In the genomic region with DNA sequence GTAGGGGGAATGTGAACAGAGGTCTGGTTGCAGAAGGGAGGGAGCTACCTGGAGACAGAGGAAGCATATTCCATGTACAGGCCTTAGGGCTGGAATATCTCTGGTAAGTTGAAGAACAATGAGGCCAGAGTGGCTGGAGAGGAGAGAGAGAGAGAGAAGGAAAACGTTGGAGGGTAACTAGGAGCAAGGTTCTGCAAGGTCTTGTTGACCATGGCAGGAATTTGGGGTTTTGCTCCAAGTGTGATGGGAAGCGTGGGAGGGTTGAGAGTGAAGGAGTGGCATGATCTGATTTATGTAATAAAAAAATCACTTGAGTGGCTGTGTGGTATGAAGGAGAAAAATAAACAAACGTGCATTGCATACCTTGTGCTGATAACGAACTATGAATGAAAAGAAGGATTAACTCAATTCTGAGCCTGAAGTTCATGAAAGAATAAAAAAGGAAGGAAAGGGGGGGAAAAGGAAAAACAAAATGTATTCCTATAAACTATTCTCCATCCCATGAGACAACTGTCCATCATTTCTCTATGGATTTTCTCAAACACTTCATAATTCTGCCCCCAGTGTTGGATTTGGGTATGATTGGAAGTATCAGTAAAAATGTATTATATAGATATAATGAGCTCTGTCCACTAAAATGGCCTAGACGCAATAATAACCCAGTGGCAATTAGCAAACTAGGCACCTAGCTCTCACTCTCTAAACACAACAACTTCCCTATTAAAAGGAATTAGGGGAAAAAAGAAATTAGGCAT, we compare ENCODE assay signal across 14 cellular contexts. TPM values are rescaled to one million over a fixed set of nuclear protein-coding genes. Genes with fewer than 3 reads are reported as not detected.
DNase-seq lines count a peak whose midpoint lies in the region; ATAC-seq and TF ChIP-seq lines count a peak whose summit lies in the region.
"Had no signal": no experiment of that assay in that cellular context is flagged by ENCODE, and none has a peak within 500 bp of the region (broad histone marks: within the 10 kb centered on the region; RNA-seq: fewer than 3 reads in every experiment).

No MANE protein-coding gene starts in this region.

- H3K9me3 ChIP-seq in OCI-LY3 (ENCODE audit: insufficient read depth, low read length), result no peaks in the 10 kb centered on the region
- H3K9me3 ChIP-seq in neural cell (ENCODE audit: low read length), result no peaks in the 10 kb centered on the region
- H3K9me3 ChIP-seq: tibial artery had no signal

- DNase-seq in GM06990 (ENCODE audit: extremely low read depth, insufficient read length) (no peak), choroid plexus epithelial cell (ENCODE audit: low read depth) (peak; percentile 21), OCI-M2 (lab: John Stamatoyannopoulos, UW; ENCODE audit: unreplicated experiment) (no peak), anterior cingulate cortex (lab: John Stamatoyannopoulos, UW) (no peak), KBM-7 (no peak)
- DNase-seq: CD4-positive, CD25-positive, alpha-beta regulatory T cell; NCI-H1092; NCI-H226; stimulated activated CD4-positive, alpha-beta T cell treated with anti-CD3 and anti-CD28 coated beads, Interleukin-2, amount 100 ng/mL, for 24 hours; tibial artery; WERI-Rb-1 had no signal

- H3K27me3 ChIP-seq in GM06990 (replicated peaks; ENCODE audit: control insufficient read depth, insufficient read depth, low read length) (no peaks in the 10 kb centered on the region), OCI-LY3 (ENCODE audit: low read depth, low read length) (peaks cover 20% of the 10 kb centered on the region), neural cell (ENCODE audit: insufficient read depth, low read depth, low read length) (no peaks in the 10 kb centered on the region)

- H3K4me3 ChIP-seq in GM06990 (replicated peaks; ENCODE audit: low read depth, low read length) (no peak overlapping the region), OCI-LY3 (ENCODE audit: low read length) (no peak overlapping the region), choroid plexus epithelial cell (ENCODE audit: low read depth, low read length) (no peak overlapping the region), neural cell (ENCODE audit: low read length) (no peak overlapping the region)
- H3K4me3 ChIP-seq: tibial artery had no signal

- peak; percentile 11 for TF ChIP-seq CTCF in GM06990 (IDR thresholded peaks at IDR 0.05; ENCODE audit: insufficient read depth, low read length, poor library complexity, severe bottlenecking)
- peak; percentile 63 for TF ChIP-seq CTCF in OCI-LY3 (IDR thresholded peaks at IDR 0.05; ENCODE audit: low read depth, low read length)
- TF ChIP-seq CTCF in choroid plexus epithelial cell (conservative IDR thresholded peaks at IDR 0.05; ENCODE audit: low read depth, low read length), result peak; percentile 40
- peak; percentile 16 for TF ChIP-seq CTCF in neural cell (IDR thresholded peaks at IDR 0.05; ENCODE audit: poor library complexity, severe bottlenecking)

- H3K79me2 ChIP-seq in OCI-LY3 (ENCODE audit: low read length) (no peaks in the 10 kb centered on the region), neural cell (replicated peaks; ENCODE audit: insufficient read depth, low read length) (no peaks in the 10 kb centered on the region)

- peaks cover 49% of the 10 kb centered on the region for H3K4me1 ChIP-seq in OCI-LY3 (ENCODE audit: low read length)

- TF ChIP-seq RAD21 in neural cell (conservative IDR thresholded peaks at IDR 0.05), result no peak

- H3K9ac ChIP-seq in OCI-LY3 (ENCODE audit: low read length), result no peak overlapping the region
- no peak overlapping the region for H3K9ac ChIP-seq in neural cell (ENCODE audit: low read length)

- TF ChIP-seq EP300 in neural cell (conservative IDR thresholded peaks at IDR 0.05; ENCODE audit: poor library complexity, severe bottlenecking), result no peak

- H3K9me2 ChIP-seq in neural cell (ENCODE audit: insufficient read depth, low read length), result no peaks in the 10 kb centered on the region

- H2AFZ ChIP-seq in OCI-LY3 (ENCODE audit: low read depth, low read length) (no peak overlapping the region), neural cell (ENCODE audit: low read depth, low read length) (no peak overlapping the region)

- H3F3A ChIP-seq in neural cell (ENCODE audit: insufficient read depth, low read length, poor library complexity, severe bottlenecking), result no peaks in the 10 kb centered on the region

- H4K20me1 ChIP-seq in OCI-LY3 (ENCODE audit: insufficient read depth, low read length) (no peaks in the 10 kb centered on the region), neural cell (ENCODE audit: insufficient read depth) (no peaks in the 10 kb centered on the region)

- in situ Hi-C loops in KBM-7 (cut with MboI; ENCODE audit: low pct_unique_long_range_greater_than_20kb, low sequenced_read_pairs), result no loop called here

- H3K36me3 ChIP-seq in GM06990 (ENCODE audit: control insufficient read depth, insufficient read depth, low read length) (no peaks in the 10 kb centered on the region), OCI-LY3 (replicated peaks; ENCODE audit: low read depth, low read length) (no peaks in the 10 kb centered on the region), neural cell (ENCODE audit: insufficient read depth, low read length) (no peaks in the 10 kb centered on the region)
- H3K36me3 ChIP-seq: tibial artery, WERI-Rb-1 had no signal

- H3K27ac ChIP-seq in OCI-LY3 (ENCODE audit: low read length) (no peak overlapping the region), neural cell (ENCODE audit: low read length) (no peak overlapping the region)
- H3K27ac ChIP-seq: tibial artery, WERI-Rb-1 had no signal

- no peak for ATAC-seq in GM21825 (IDR thresholded peaks at IDR 0.05; ENCODE audit: unreplicated experiment)

- no peak overlapping the region for H3K4me2 ChIP-seq in OCI-LY3 (ENCODE audit: low read length)
- no peak overlapping the region for H3K4me2 ChIP-seq in neural cell (ENCODE audit: low read length)

TF ChIP-seq in neural cell, 6 proteins besides CTCF, POLR2A, EP300 and RAD21:
- TF ChIP-seq TAF1 (IDR thresholded peaks at IDR 0.05; ENCODE audit: low read depth) (no peak), SMC3 (conservative IDR thresholded peaks at IDR 0.05; ENCODE audit: poor library complexity) (no peak), MXI1 (conservative IDR thresholded peaks at IDR 0.05; ENCODE audit: poor library complexity, severe bottlenecking) (no peak), POLR2AphosphoS5 (IDR thresholded peaks at IDR 0.05) (no peak), EZH2 (IDR thresholded peaks at IDR 0.05; ENCODE audit: borderline replicate concordance, insufficient read depth, low read length, poor library complexity, severe bottlenecking) (no peak)
- TF ChIP-seq, protein P1, sequence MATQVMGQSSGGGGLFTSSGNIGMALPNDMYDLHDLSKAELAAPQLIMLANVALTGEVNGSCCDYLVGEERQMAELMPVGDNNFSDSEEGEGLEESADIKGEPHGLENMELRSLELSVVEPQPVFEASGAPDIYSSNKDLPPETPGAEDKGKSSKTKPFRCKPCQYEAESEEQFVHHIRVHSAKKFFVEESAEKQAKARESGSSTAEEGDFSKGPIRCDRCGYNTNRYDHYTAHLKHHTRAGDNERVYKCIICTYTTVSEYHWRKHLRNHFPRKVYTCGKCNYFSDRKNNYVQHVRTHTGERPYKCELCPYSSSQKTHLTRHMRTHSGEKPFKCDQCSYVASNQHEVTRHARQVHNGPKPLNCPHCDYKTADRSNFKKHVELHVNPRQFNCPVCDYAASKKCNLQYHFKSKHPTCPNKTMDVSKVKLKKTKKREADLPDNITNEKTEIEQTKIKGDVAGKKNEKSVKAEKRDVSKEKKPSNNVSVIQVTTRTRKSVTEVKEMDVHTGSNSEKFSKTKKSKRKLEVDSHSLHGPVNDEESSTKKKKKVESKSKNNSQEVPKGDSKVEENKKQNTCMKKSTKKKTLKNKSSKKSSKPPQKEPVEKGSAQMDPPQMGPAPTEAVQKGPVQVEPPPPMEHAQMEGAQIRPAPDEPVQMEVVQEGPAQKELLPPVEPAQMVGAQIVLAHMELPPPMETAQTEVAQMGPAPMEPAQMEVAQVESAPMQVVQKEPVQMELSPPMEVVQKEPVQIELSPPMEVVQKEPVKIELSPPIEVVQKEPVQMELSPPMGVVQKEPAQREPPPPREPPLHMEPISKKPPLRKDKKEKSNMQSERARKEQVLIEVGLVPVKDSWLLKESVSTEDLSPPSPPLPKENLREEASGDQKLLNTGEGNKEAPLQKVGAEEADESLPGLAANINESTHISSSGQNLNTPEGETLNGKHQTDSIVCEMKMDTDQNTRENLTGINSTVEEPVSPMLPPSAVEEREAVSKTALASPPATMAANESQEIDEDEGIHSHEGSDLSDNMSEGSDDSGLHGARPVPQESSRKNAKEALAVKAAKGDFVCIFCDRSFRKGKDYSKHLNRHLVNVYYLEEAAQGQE (IDR thresholded peaks at IDR 0.05; ENCODE audit: borderline replicate concordance), result no peak
TF ChIP-seq in neural cell: peak in this region for 0.

RNA-seq across cellular contexts. Expression of gene PMAIP1, which starts 59.7 kb away (rescaled TPM):
- polyA plus RNA-seq in neural cell, result 1.1 and 2.4 TPM in 2 replicates
- 0.69 and 0.97 TPM in 2 replicates for polyA minus RNA-seq in neural cell

Comparison
In these comparisons a context has a peak if more than half of its experiments do, and no peak if none do; other contexts are left out.
1. CTCF ChIP-seq: peak in every context shown above with its lines; median percentile 63 in OCI-LY3; 40 in choroid plexus epithelial cell; 16 in neural cell; 11 in GM06990.